ENCODE assay signal across 28 cellular contexts in the genomic region with DNA sequence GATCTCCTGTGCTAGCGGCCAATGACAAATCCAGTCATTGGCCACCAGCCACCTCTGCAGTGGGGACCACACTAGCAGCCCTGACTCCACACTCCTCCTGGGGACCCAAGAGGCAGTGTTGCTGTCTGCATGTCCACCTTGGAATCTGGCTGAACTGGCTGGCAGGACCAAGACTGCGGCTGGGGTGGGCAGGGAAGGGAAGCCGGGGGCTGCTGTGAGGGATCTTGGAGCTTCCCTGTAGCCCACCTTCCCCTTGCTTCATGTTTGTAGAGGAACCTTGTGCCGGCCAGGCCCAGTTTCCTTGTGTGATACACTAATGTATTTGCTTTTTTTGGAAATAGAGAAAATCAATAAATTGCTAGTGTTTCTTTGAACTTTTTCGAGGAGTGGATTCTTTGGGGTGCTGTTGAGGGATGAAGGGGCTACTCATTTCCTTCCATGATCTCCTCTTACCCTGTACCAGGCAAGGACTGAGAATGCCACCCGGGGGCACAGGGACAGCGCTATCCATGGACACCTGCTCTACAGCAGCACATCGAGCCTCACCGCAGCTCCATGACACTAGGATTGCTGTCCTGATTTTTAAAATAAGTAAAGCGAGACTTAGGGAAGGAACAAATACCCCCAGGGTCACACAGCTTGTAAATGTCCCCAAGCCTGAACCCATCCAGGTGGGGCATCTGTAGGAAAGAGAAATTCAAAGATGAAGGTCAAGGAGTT. TPM values are rescaled to one million over a fixed set of nuclear protein-coding genes. Genes with fewer than 3 reads are reported as not detected.
"Had no signal": no experiment of that assay in that cellular context is flagged by ENCODE, and none has a peak within 500 bp of the region (broad histone marks: within the 10 kb centered on the region; RNA-seq: fewer than 3 reads in every experiment).

No MANE protein-coding gene starts in this region.

- H3K9me3 ChIP-seq: adrenal gland, breast epithelium, SJSA1 had no signal

- H3K36me3 ChIP-seq: adrenal gland, breast epithelium, SJSA1 had no signal

- H3K27ac ChIP-seq: adrenal gland, breast epithelium, SJSA1 had no signal

- H3K27me3 ChIP-seq: adrenal gland, breast epithelium, SJSA1 had no signal

- H3K4me1 ChIP-seq: adrenal gland, breast epithelium, SJSA1 had no signal

- H3K4me3 ChIP-seq: adrenal gland, breast epithelium, K562, SJSA1 had no signal

- FAIRE-seq: K562 had no signal

- DNase-seq: activated CD4-positive, alpha-beta T cell treated with anti-CD3 and anti-CD28 coated beads for 48 hours; activated CD4-positive, alpha-beta T cell treated with anti-CD3 and anti-CD28 coated beads, Interleukin-2, amount 50 U/mL, for 4 hours; activated CD4-positive, CD25-positive, alpha-beta regulatory T cell treated with anti-CD3 and anti-CD28 coated beads, Interleukin-2, amount 50 U/mL, for 72 hours; activated CD8-positive, alpha-beta memory T cell treated with anti-CD3 and anti-CD28 coated beads, Interleukin-2, amount 50 U/mL, for 48 hours; activated CD8-positive, alpha-beta T cell treated with anti-CD3 and anti-CD28 coated beads, Interleukin-2, amount 10 ng/mL, durations not matched to agents 7 days and 5 days; activated naive CD4-positive, alpha-beta T cell treated with anti-CD3 and anti-CD28 coated beads, Interleukin-2, amount 50 U/mL, for 16 hours; activated naive CD8-positive, alpha-beta T cell treated with anti-CD3 and anti-CD28 coated beads, Interleukin-2, amount 10 ng/mL, durations not matched to agents 7 days and 5 days; activated T-cell treated with anti-CD3 and anti-CD28 coated beads, Interleukin-2, amount 50 U/mL, for 1 hour; adrenal gland; anterior cingulate cortex; Karpas-422; MM.1S; NCI-H1105; NCI-H1436; NCI-H1694 treated with DMSO at 0.1 percent for 48 hours; NCI-H2029 treated with DMSO at 0.1 percent for 48 hours; NCI-H345; NCI-H510A; NCI-H69; NK-92 treated with Interleukin-12 subunit alpha and Interleukin-12 subunit beta, amount 100 ng/mL, for 24 hours; OCI-M1; RPMI8226; SHP77; SW 1271 had no signal

RNA-seq across cellular contexts. Expression of a gene that starts 44.7 kb away (rescaled TPM):
- total RNA-seq: activated CD8-positive, alpha-beta T cell treated with anti-CD3 and anti-CD28 coated beads, Interleukin-2, amount 10 ng/mL, durations not matched to agents 7 days and 5 days; activated naive CD8-positive, alpha-beta T cell treated with anti-CD3 and anti-CD28 coated beads, Interleukin-2, amount 10 ng/mL, durations not matched to agents 7 days and 5 days; K562; SJSA1; T-helper 1 cell treated with Interleukin-12 subunit alpha and Interleukin-12 subunit beta and Interleukin-4 antibody, amounts not matched to agents 30 ng/mL and 1 ng/mL, for 36 hours had no signal
- polyA plus RNA-seq: K562 had no signal

RNA-seq across cellular contexts. Expression of a gene that starts 49.5 kb away (rescaled TPM):
- total RNA-seq: activated CD8-positive, alpha-beta T cell treated with anti-CD3 and anti-CD28 coated beads, Interleukin-2, amount 10 ng/mL, durations not matched to agents 7 days and 5 days; activated naive CD8-positive, alpha-beta T cell treated with anti-CD3 and anti-CD28 coated beads, Interleukin-2, amount 10 ng/mL, durations not matched to agents 7 days and 5 days; K562; SJSA1; T-helper 1 cell treated with Interleukin-12 subunit alpha and Interleukin-12 subunit beta and Interleukin-4 antibody, amounts not matched to agents 30 ng/mL and 1 ng/mL, for 36 hours had no signal
- polyA plus RNA-seq: K562 had no signal
